15 cellular contexts compared by ENCODE assay signal in the genomic region with DNA sequence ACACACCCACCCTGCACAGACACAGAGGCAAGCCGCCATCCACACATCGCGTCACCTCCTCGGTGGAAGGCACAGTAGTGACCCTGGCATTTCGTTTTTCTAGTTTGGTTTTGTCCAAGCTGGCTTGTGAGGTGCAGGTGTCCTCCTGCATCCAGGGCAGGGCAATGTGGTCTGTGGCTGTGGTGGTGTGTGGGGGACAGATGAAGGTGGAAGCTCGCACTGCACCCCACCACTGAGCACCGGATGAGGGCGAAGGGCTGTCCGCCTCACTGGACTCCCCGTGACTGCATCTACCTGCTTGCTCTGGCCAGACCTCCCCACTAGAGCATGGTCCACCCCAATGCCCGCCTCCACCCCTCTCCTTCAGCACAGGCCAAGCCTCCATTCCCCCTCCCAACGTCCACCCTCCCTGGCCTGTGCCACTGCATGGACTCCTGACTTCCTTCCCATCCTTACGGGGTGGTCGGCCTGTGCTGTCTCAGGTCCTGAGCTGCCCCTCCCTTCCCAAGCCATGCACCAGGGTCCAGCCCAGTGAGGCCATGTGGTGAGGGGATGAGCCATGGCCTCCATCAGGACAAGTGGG.
"Had no signal": no experiment of that assay in that cellular context is flagged by ENCODE, and none has a peak within 500 bp of the region (broad histone marks: within the 10 kb centered on the region; RNA-seq: fewer than 3 reads in every experiment).

No MANE protein-coding gene starts in this region.

- H3K4me3 ChIP-seq: left ventricle myocardium inferior, prostate gland, smooth muscle cell, thoracic aorta had no signal

- H3K4me2 ChIP-seq: smooth muscle cell had no signal

- DNase-seq: activated CD4-positive, alpha-beta T cell treated with anti-CD3 and anti-CD28 coated beads, Interleukin-2, amount 50 U/mL, for 48 hours; central memory CD4-positive, alpha-beta T cell; foreskin fibroblast; glutamatergic neuron; hypothalamus; left ventricle myocardium inferior; mesenchymal stem cell; natural killer cell; occipital lobe; T-cell; T-helper 9 cell had no signal

- H3K36me3 ChIP-seq: left ventricle myocardium inferior, prostate gland, thoracic aorta had no signal

- H3K9me3 ChIP-seq: left ventricle myocardium inferior, prostate gland, thoracic aorta had no signal

- H3K27ac ChIP-seq: coronary artery, thoracic aorta had no signal
